Comparison of ENCODE assay signal across 29 cellular contexts in genomic region chr1:209594440-209594839, GRCh38. TPM values are rescaled to one million over a fixed set of nuclear protein-coding genes. Genes with fewer than 3 reads are reported as not detected.
"Had no signal": no experiment of that assay in that cellular context is flagged by ENCODE, and none has a peak within 500 bp of the region (broad histone marks: within the 10 kb centered on the region; RNA-seq: fewer than 3 reads in every experiment).

No MANE protein-coding gene starts in this region.

- H3K27ac ChIP-seq: brain microvascular endothelial cell, coronary artery, esophagus muscularis mucosa, foreskin keratinocyte, gastrocnemius medialis, heart left ventricle had no signal

- H3K9me3 ChIP-seq: esophagus muscularis mucosa, gastrocnemius medialis, heart left ventricle had no signal

- H3K4me3 ChIP-seq: coronary artery, dorsolateral prefrontal cortex, esophagus muscularis mucosa, gastrocnemius medialis, heart left ventricle had no signal

- H3K27me3 ChIP-seq: brain microvascular endothelial cell, dorsolateral prefrontal cortex, esophagus muscularis mucosa, foreskin keratinocyte, gastrocnemius medialis, heart left ventricle had no signal

- DNase-seq: activated CD4-positive, alpha-beta T cell treated with anti-CD3 and anti-CD28 coated beads for 36 hours; activated CD4-positive, alpha-beta T cell treated with anti-CD3 and anti-CD28 coated beads, Interleukin-2, amount 50 U/mL, for 1 hour; activated CD4-positive, alpha-beta T cell treated with anti-CD3 and anti-CD28 coated beads, Interleukin-2, amount 50 U/mL, for 48 hours; activated CD4-positive, CD25-positive, alpha-beta regulatory T cell; activated CD4-positive, CD25-positive, alpha-beta regulatory T cell treated with anti-CD3 and anti-CD28 coated beads, Interleukin-2, amount 50 U/mL, for 72 hours; activated CD8-positive, alpha-beta memory T cell treated with anti-CD3 and anti-CD28 coated beads for 24 hours; activated CD8-positive, alpha-beta T cell treated with anti-CD3 and anti-CD28 coated beads for 36 hours; activated effector memory CD4-positive, alpha-beta T cell treated with Interleukin-2 at 50 U/mL for 16 hours; activated gamma-delta T cell treated with Interleukin-2 at 50 U/mL for 16 hours; activated naive CD4-positive, alpha-beta T cell treated with anti-CD3 and anti-CD28 coated beads, Interleukin-2, amount 50 U/mL, for 16 hours; activated naive CD4-positive, alpha-beta T cell treated with Interleukin-2 at 50 U/mL for 16 hours; activated T-cell treated with anti-CD3 and anti-CD28 coated beads, Interleukin-2, amount 50 U/mL, for 4 hours; amniotic stem cell; anterior cingulate cortex; brain microvascular endothelial cell; dorsolateral prefrontal cortex; effector memory CD4-positive, alpha-beta T cell; endodermal cell; erythroblast; foreskin keratinocyte; gastrocnemius medialis; glutamatergic neuron; heart left ventricle; T-helper 2 cell had no signal

- H3K36me3 ChIP-seq: brain microvascular endothelial cell, esophagus muscularis mucosa, gastrocnemius medialis, heart left ventricle had no signal

- H3K4me1 ChIP-seq: esophagus muscularis mucosa, gastrocnemius medialis had no signal

RNA-seq across cellular contexts. Expression of gene CAMK1G, which starts 10.9 kb away (rescaled TPM):
- total RNA-seq: activated CD8-positive, alpha-beta T cell treated with anti-CD3 and anti-CD28 coated beads for 36 hours; bronchial epithelial cell; cardiac septum; foreskin keratinocyte; T-helper 1 cell treated with Interleukin-12 subunit alpha and Interleukin-12 subunit beta and Interleukin-4 antibody, amounts not matched to agents 30 ng/mL and 1 ng/mL, for 36 hours had no signal
- polyA plus RNA-seq: foreskin keratinocyte, heart left ventricle had no signal
